In the genomic region with DNA sequence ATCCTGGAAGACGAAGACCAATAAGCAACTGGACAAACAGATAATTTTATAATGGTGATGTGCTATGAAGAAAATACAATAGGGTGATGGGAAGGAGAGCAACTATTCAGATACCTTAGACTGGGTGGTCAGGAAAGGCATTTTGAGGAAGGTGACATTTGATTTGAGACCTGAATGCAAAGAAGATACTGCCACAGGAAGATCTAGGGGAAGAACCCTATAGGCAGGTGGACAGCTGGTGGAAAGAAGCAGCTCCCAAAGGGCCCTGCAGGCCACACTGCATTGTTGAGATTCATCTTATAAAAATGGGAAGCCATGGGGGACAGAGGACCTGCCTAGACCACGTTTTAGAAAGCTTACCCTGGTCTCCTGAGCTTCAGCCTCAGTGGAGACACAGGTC, we compare ENCODE assay signal across 14 cellular contexts. TPM values are rescaled to one million over a fixed set of nuclear protein-coding genes. Genes with fewer than 3 reads are reported as not detected.
DNase-seq lines count a peak whose midpoint lies in the region; ATAC-seq lines count a peak whose summit lies in the region.
"Had no signal": no experiment of that assay in that cellular context is flagged by ENCODE, and none has a peak within 500 bp of the region (broad histone marks: within the 10 kb centered on the region; RNA-seq: fewer than 3 reads in every experiment).

No MANE protein-coding gene starts in this region.

- H3K4me1 Mint-ChIP-seq in activated naive CD8-positive, alpha-beta T cell treated with anti-CD3 and anti-CD28 coated beads, Interleukin-2, amount 10 ng/mL, durations not matched to agents 7 days and 5 days = peaks cover 3% of the 10 kb centered on the region
- H3K4me1 Mint-ChIP-seq in activated naive CD8-positive, alpha-beta T cell treated with anti-CD3 and anti-CD28 coated beads for 36 hours = peaks cover 4% of the 10 kb centered on the region
- H3K4me1 Mint-ChIP-seq in stimulated activated memory B cell treated with anti-CD40 and anti-IgM and Interleukin-4, amounts not matched to agents 10 μg/mL and 1 μg/mL and 100 μg/mL, for 72 hours = peaks cover 17% of the 10 kb centered on the region
- H3K4me1 Mint-ChIP-seq: B cell had no signal

- no peak for ATAC-seq in activated naive CD8-positive, alpha-beta T cell treated with anti-CD3 and anti-CD28 coated beads, Interleukin-2, amount 10 ng/mL, durations not matched to agents 7 days and 5 days (ENCODE audit: low read depth)
- ATAC-seq in stimulated activated memory B cell treated with anti-CD40 and anti-IgM and Interleukin-4, amounts not matched to agents 10 μg/mL and 1 μg/mL and 100 μg/mL, for 72 hours = peak; percentile 31
- ATAC-seq: A549; CD8-positive, alpha-beta T cell had no signal

- no peaks in the 10 kb centered on the region for H3K9me3 Mint-ChIP-seq in activated naive CD8-positive, alpha-beta T cell treated with anti-CD3 and anti-CD28 coated beads, Interleukin-2, amount 10 ng/mL, durations not matched to agents 7 days and 5 days
- H3K9me3 Mint-ChIP-seq in activated naive CD8-positive, alpha-beta T cell treated with anti-CD3 and anti-CD28 coated beads for 36 hours = no peaks in the 10 kb centered on the region
- H3K9me3 Mint-ChIP-seq in stimulated activated memory B cell treated with anti-CD40 and anti-IgM and Interleukin-4, amounts not matched to agents 10 μg/mL and 1 μg/mL and 100 μg/mL, for 72 hours = peaks cover 3% of the 10 kb centered on the region
- H3K9me3 Mint-ChIP-seq: CD4-positive, alpha-beta T cell; CD8-positive, alpha-beta T cell had no signal

- peaks cover 2% of the 10 kb centered on the region for H3K36me3 Mint-ChIP-seq in activated naive CD8-positive, alpha-beta T cell treated with anti-CD3 and anti-CD28 coated beads, Interleukin-2, amount 10 ng/mL, durations not matched to agents 7 days and 5 days
- no peaks in the 10 kb centered on the region for H3K36me3 Mint-ChIP-seq in activated naive CD8-positive, alpha-beta T cell treated with anti-CD3 and anti-CD28 coated beads for 36 hours
- H3K36me3 Mint-ChIP-seq in stimulated activated memory B cell treated with anti-CD40 and anti-IgM and Interleukin-4, amounts not matched to agents 10 μg/mL and 1 μg/mL and 100 μg/mL, for 72 hours = no peaks in the 10 kb centered on the region
- H3K36me3 Mint-ChIP-seq: CD8-positive, alpha-beta T cell had no signal

- POLR2A ChIA-PET in activated naive CD8-positive, alpha-beta T cell treated with anti-CD3 and anti-CD28 coated beads, Interleukin-2, amount 10 ng/mL, durations not matched to agents 7 days and 5 days (lab: Charles Lee) = no interaction called here

- DNase-seq in activated naive CD8-positive, alpha-beta T cell treated with anti-CD3 and anti-CD28 coated beads, Interleukin-2, amount 10 ng/mL, durations not matched to agents 7 days and 5 days = no peak
- DNase-seq in activated naive CD8-positive, alpha-beta T cell treated with anti-CD3 and anti-CD28 coated beads for 36 hours = no peak
- no peak for DNase-seq in stimulated activated CD4-positive, alpha-beta T cell treated with anti-CD3 and anti-CD28 coated beads, Interleukin-2, amount 100 ng/mL, for 24 hours
- no peak for DNase-seq in T-helper 9 cell
- DNase-seq: AML-193; Caco-2; Calu3; CD4-positive, alpha-beta T cell; CD8-positive, alpha-beta T cell; DMS79 treated with DMSO at 0.1 percent for 48 hours; GF-D8 had no signal

- H3K27me3 Mint-ChIP-seq in activated naive CD8-positive, alpha-beta T cell treated with anti-CD3 and anti-CD28 coated beads, Interleukin-2, amount 10 ng/mL, durations not matched to agents 7 days and 5 days = peaks cover 32% of the 10 kb centered on the region
- H3K27me3 Mint-ChIP-seq in activated naive CD8-positive, alpha-beta T cell treated with anti-CD3 and anti-CD28 coated beads for 36 hours = peaks cover 39% of the 10 kb centered on the region
- H3K27me3 Mint-ChIP-seq in stimulated activated memory B cell treated with anti-CD40 and anti-IgM and Interleukin-4, amounts not matched to agents 10 μg/mL and 1 μg/mL and 100 μg/mL, for 72 hours = no peaks in the 10 kb centered on the region
- H3K27me3 Mint-ChIP-seq: B cell had no signal

- H3K27ac Mint-ChIP-seq in activated naive CD8-positive, alpha-beta T cell treated with anti-CD3 and anti-CD28 coated beads, Interleukin-2, amount 10 ng/mL, durations not matched to agents 7 days and 5 days = peak overlapping the region; percentile 2
- H3K27ac Mint-ChIP-seq in activated naive CD8-positive, alpha-beta T cell treated with anti-CD3 and anti-CD28 coated beads for 36 hours = no peak overlapping the region
- no peak overlapping the region for H3K27ac Mint-ChIP-seq in stimulated activated memory B cell treated with anti-CD40 and anti-IgM and Interleukin-4, amounts not matched to agents 10 μg/mL and 1 μg/mL and 100 μg/mL, for 72 hours
- H3K27ac Mint-ChIP-seq: B cell; CD4-positive, alpha-beta T cell; CD8-positive, alpha-beta T cell had no signal

- H3K4me3 Mint-ChIP-seq in activated naive CD8-positive, alpha-beta T cell treated with anti-CD3 and anti-CD28 coated beads, Interleukin-2, amount 10 ng/mL, durations not matched to agents 7 days and 5 days = no peak overlapping the region
- H3K4me3 Mint-ChIP-seq in activated naive CD8-positive, alpha-beta T cell treated with anti-CD3 and anti-CD28 coated beads for 36 hours = no peak overlapping the region
- H3K4me3 Mint-ChIP-seq in stimulated activated memory B cell treated with anti-CD40 and anti-IgM and Interleukin-4, amounts not matched to agents 10 μg/mL and 1 μg/mL and 100 μg/mL, for 72 hours = no peak overlapping the region
- H3K4me3 Mint-ChIP-seq: B cell; CD4-positive, alpha-beta T cell; CD8-positive, alpha-beta T cell had no signal

RNA-seq across cellular contexts. Expression of a gene that starts 19.7 kb away (rescaled TPM):
- total RNA-seq in activated naive CD8-positive, alpha-beta T cell treated with anti-CD3 and anti-CD28 coated beads, Interleukin-2, amount 10 ng/mL, durations not matched to agents 7 days and 5 days = 10 to 100 TPM; 23.1 to 24.2 TPM
- 10 to 100 TPM; 58.1 to 69.7 TPM for total RNA-seq in activated naive CD8-positive, alpha-beta T cell treated with anti-CD3 and anti-CD28 coated beads for 36 hours
